Comparison of ENCODE assay signal across 26 cellular contexts in the genomic region with DNA sequence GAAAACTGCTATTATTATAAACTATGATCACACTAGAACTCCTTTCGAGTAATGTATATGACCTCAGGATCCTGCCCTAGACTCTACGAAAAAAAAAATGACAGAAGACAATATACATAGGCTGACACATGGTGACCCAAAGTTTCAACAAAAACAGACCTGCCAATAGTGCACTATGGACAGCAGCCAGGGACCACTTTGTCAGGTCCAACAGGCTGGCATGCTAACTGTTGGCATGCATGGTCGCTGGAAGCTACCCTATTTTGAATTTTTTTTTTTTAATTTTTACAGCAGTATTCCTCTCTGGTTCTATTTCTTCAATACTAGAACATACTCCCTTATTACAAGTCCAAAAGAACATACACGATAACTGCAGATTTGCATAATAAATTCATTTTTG.
"Had no signal": no experiment of that assay in that cellular context is flagged by ENCODE, and none has a peak within 500 bp of the region (broad histone marks: within the 10 kb centered on the region; RNA-seq: fewer than 3 reads in every experiment).

No MANE protein-coding gene starts in this region.

- H3K4me3 Mint-ChIP-seq: immature natural killer cell; mesothelial cell of epicardium; naive B cell; nephron progenitor cell; stimulated activated naive B cell treated with anti-CD40 and anti-IgM and Interleukin-4, amounts not matched to agents 10 μg/mL and 1 μg/mL and 100 μg/mL, for 72 hours; stimulated activated naive CD8-positive, alpha-beta T cell treated with anti-CD3 and anti-CD28 coated beads, Interleukin-15, Interleukin-2, amounts not matched to agents 100 ng/mL and 50 ng/mL, for 24 hours had no signal

- H3K27me3 ChIP-seq: pancreas, right lobe of liver, transverse colon, upper lobe of right lung, uterus had no signal

- H3K4me1 ChIP-seq: pancreas, right lobe of liver, transverse colon, upper lobe of right lung, uterus had no signal

- H3K9me3 Mint-ChIP-seq: immature natural killer cell; mesothelial cell of epicardium; naive B cell; nephron progenitor cell; stimulated activated naive B cell treated with anti-CD40 and anti-IgM and Interleukin-4, amounts not matched to agents 10 μg/mL and 1 μg/mL and 100 μg/mL, for 72 hours; stimulated activated naive CD8-positive, alpha-beta T cell treated with anti-CD3 and anti-CD28 coated beads, Interleukin-15, Interleukin-2, amounts not matched to agents 100 ng/mL and 50 ng/mL, for 24 hours had no signal

- H3K27ac Mint-ChIP-seq: immature natural killer cell; mesothelial cell of epicardium; stimulated activated naive B cell treated with anti-CD40 and anti-IgM and Interleukin-4, amounts not matched to agents 10 μg/mL and 1 μg/mL and 100 μg/mL, for 72 hours; stimulated activated naive CD8-positive, alpha-beta T cell treated with anti-CD3 and anti-CD28 coated beads, Interleukin-15, Interleukin-2, amounts not matched to agents 100 ng/mL and 50 ng/mL, for 24 hours had no signal

- H3K27ac ChIP-seq: coronary artery, pancreas, right lobe of liver, thoracic aorta, transverse colon, upper lobe of right lung, uterus had no signal

- H3K36me3 ChIP-seq: uterus had no signal

- H3K4me1 Mint-ChIP-seq: mesothelial cell of epicardium had no signal

- DNase-seq: dermis blood vessel endothelial cell; effector memory CD4-positive, alpha-beta T cell; hypothalamus; immature natural killer cell; islet precursor cell; mesenchymal stem cell; mucosa of descending colon; naive B cell; nephron progenitor cell; occipital lobe; pancreas; right lobe of liver; small intestine; stimulated activated CD4-positive, alpha-beta T cell treated with anti-CD3 and anti-CD28 coated beads, Interleukin-15, amount 100 ng/mL, for 24 hours; stimulated activated CD4-positive, alpha-beta T cell treated with anti-CD3 and anti-CD28 coated beads, Interleukin-2, amount 100 ng/mL, for 48 hours; stimulated activated naive B cell treated with anti-CD40 and anti-IgM and Interleukin-4, amounts not matched to agents 10 μg/mL and 1 μg/mL and 100 μg/mL, for 72 hours; transverse colon; upper lobe of right lung; uterus had no signal

- H3K27me3 Mint-ChIP-seq: naive B cell; stimulated activated naive B cell treated with anti-CD40 and anti-IgM and Interleukin-4, amounts not matched to agents 10 μg/mL and 1 μg/mL and 100 μg/mL, for 72 hours; stimulated activated naive CD8-positive, alpha-beta T cell treated with anti-CD3 and anti-CD28 coated beads, Interleukin-15, Interleukin-2, amounts not matched to agents 100 ng/mL and 50 ng/mL, for 24 hours had no signal

- ATAC-seq: mucosa of descending colon; pancreas; right lobe of liver; stimulated activated naive B cell treated with anti-CD40 and anti-IgM and Interleukin-4, amounts not matched to agents 10 μg/mL and 1 μg/mL and 100 μg/mL, for 72 hours; upper lobe of right lung had no signal

- H3K9me3 ChIP-seq: mucosa of descending colon, pancreas, right lobe of liver, thoracic aorta, transverse colon, upper lobe of right lung, uterus had no signal

- FAIRE-seq: endometrium, frontal cortex, pancreas, small intestine had no signal

- H3K4me3 ChIP-seq: coronary artery, lung, mucosa of descending colon, pancreas, right lobe of liver, thoracic aorta, transverse colon, upper lobe of right lung, uterus had no signal
